ENCODE assay signal across 8 cellular contexts in the genomic region with DNA sequence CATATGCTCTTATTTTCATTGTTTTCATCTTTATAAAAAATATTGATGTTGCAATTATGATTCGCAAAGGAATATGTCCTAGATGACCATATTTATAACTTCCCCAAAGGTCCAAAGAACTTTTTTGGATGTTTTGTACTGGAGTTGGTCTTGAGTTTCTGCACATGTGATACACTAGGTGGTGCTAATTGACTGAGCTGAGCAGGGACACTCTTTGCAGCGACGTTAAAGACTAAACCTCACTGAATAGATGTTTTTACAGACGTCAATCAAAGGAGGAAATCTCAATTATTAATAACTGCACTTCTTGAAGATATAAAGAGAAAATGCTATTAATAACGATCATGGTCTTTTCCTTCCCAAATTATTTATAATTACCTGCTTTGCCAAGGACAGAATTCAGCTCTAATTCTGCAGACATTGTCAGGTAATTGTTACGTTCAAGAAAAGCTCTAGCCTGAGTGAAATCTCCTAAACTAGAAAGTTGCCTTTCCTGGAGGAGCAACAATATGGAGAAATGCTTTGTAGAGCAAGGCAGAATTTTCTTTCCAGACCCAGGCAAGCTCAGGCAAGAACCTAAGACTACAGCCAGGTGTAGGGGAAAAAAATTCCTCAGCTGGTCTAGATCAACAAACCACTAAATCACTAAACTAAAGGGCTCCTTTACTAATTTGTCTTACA.
DNase-seq lines count a peak whose midpoint lies in the region; ATAC-seq, FAIRE-seq and TF ChIP-seq lines count a peak whose summit lies in the region.

No MANE protein-coding gene starts in this region.

- TF ChIP-seq CTCF in AG04449 (IDR thresholded peaks at IDR 0.05; ENCODE audit: insufficient read depth, low read length, missing control alignments), result peak; percentile 55
- peak; percentile 68 to 79 for TF ChIP-seq CTCF in brain (conservative IDR thresholded peaks at IDR 0.05)

- peaks cover 12% of the 10 kb centered on the region for H3K4me1 Mint-ChIP-seq in brain

- H3K27ac Mint-ChIP-seq in brain, result peak overlapping the region in 2 of 5 experiments; percentile 20 to 61

- H3K4me3 Mint-ChIP-seq in brain, result no peak overlapping the region

- DNase-seq in AG04449 (ENCODE audit: low read depth, low spot score) (no peak), NAMALWA (ENCODE audit: low spot score) (peak; percentile 58), medulla oblongata (ENCODE audit: extremely low spot score) (peak; percentile 20), middle frontal gyrus (ENCODE audit: extremely low spot score, low spot score) (no peak)
- DNase-seq in activated CD4-positive, CD25-positive, alpha-beta regulatory T cell treated with anti-CD3 and anti-CD28 coated beads, Interleukin-2, amount 50 U/mL, for 72 hours, result no peak

- CTCF ChIA-PET in AG04449 (lab: Yijun Ruan, JAX), result interaction anchor here (0.7 to 6.2 kb wide), 36 partner anchors 9 to 640 kb away, joined by 3 to 114 read pairs (median 4); no protein-coding TSS in a partner anchor

- peak; percentile 91 for FAIRE-seq in G401.6 (lab: Jason Lieb, UNC)

- no peak for ATAC-seq in HG02973 (IDR thresholded peaks at IDR 0.05; ENCODE audit: unreplicated experiment)

- POLR2A ChIA-PET in AG04449 (lab: Yijun Ruan, JAX), result no interaction called here

- peaks cover 0 to 4% (median 0%) of the 10 kb centered on the region in 5 experiments for H3K9me3 Mint-ChIP-seq in brain

- peaks cover 8% of the 10 kb centered on the region for H3K27me3 Mint-ChIP-seq in brain

- H3K36me3 Mint-ChIP-seq in brain, result no peaks in the 10 kb centered on the region

- H3K4me3 ChIP-seq in AG04449 (ENCODE audit: low read depth, low read length), result no peak overlapping the region

Comparison
In these comparisons a context has a peak if more than half of its experiments do, and no peak if none do; other contexts are left out.
1. DNase-seq: peak in NAMALWA (single experiment) and medulla oblongata (single experiment); none in AG04449 (single experiment), middle frontal gyrus (single experiment) and activated CD4-positive, CD25-positive, alpha-beta regulatory T cell treated with anti-CD3 and anti-CD28 coated beads, Interleukin-2, amount 50 U/mL, for 72 hours (single experiment).